In the genomic region with DNA sequence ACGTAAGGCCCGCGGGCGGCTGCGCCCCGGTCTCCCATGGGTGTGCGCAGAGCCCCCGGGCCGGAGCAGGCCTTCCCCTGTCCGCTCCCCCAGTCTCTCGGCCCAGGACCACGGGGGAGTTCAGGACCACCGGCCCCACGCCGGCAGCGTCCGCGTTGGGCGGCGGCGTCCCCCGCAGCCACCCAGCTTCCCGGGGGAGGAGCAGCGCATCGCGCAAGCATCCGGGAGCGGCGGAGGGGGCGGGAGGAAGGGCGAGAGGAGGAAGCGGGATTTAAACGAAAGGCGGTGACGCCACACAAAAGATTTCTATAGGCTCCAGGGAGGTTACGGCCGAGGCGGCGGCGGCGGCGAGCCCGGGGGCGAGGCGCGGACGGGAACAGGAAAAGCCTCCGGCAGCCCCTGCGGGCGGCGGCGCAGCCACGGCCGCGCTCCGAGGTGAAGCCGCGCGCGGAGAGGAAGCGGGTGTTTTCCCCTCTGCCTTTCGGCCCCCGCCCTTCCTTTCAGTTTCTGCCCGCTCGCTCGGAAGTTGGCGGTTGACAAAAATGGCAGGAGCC, we compare ENCODE assay signal across 9 cellular contexts. TPM values are rescaled to one million over a fixed set of nuclear protein-coding genes. Genes with fewer than 3 reads are reported as not detected.
A peak's percentile ranks its signal among the peaks of the same experiment; 100 is the strongest.
DNase-seq lines count a peak whose midpoint lies in the region; ATAC-seq, FAIRE-seq and TF ChIP-seq lines count a peak whose summit lies in the region.
"Had no signal": no experiment of that assay in that cellular context is flagged by ENCODE, and none has a peak within 500 bp of the region (broad histone marks: within the 10 kb centered on the region; RNA-seq: fewer than 3 reads in every experiment).

A gene (plus strand): TSS at position 298 of the 554 bp plus-strand sequence. CDS start 1,349 bp downstream, outside the sequence.

- TF ChIP-seq CTCF in HepG2 (CRISPR knock-in tag; IDR thresholded peaks at IDR 0.05) = no peak

- no peaks in the 10 kb centered on the region for H3K79me2 ChIP-seq in HepG2 (ENCODE audit: insufficient read depth, low read length)

- H3K4me1 ChIP-seq in BLaER1 treated with 17β-estradiol and CSF1 and Interleukin-3, amounts not matched to agents 10 nM and 100 nM = peaks cover 41 to 58% (median 52%) of the 10 kb centered on the region in 10 experiments
- peaks cover 40% of the 10 kb centered on the region for H3K4me1 ChIP-seq in HepG2 (ENCODE audit: insufficient read depth, low read length)

- peaks cover 0 to 8% (median 5%) of the 10 kb centered on the region in 11 experiments; a peak in 10 of 22 replicates for H3K9me3 ChIP-seq in BLaER1 treated with 17β-estradiol and CSF1 and Interleukin-3, amounts not matched to agents 10 nM and 100 nM (replicated peaks in 1 of 11)
- no peaks in the 10 kb centered on the region for H3K9me3 ChIP-seq in HepG2 (ENCODE audit: low read length)

- DNase-seq in NCI-H69 (lab: John Stamatoyannopoulos, UW) (peak; percentile 91), HepG2 (ENCODE audit: low spot score) (peak; percentile 83)
- peak; percentile 67 to 75 for DNase-seq in activated CD4-positive, alpha-beta T cell treated with anti-CD3 and anti-CD28 coated beads, Interleukin-2, amount 50 U/mL, for 24 hours (ENCODE audit: low read depth in 1 of 2, low spot score in 1 of 2)
- peak; percentile 70 to 74 for DNase-seq in stimulated activated CD4-positive, alpha-beta T cell treated with anti-CD3 and anti-CD28 coated beads, Interleukin-2, amount 100 ng/mL, for 48 hours

- peak within 1 kb of the TSS; percentile 91 to 99 (median 98) for H3K4me2 ChIP-seq in BLaER1 treated with 17β-estradiol and CSF1 and Interleukin-3, amounts not matched to agents 10 nM and 100 nM
- peak within 1 kb of the TSS; percentile 89 for H3K4me2 ChIP-seq in HepG2 (ENCODE audit: low read depth, low read length)

- peaks cover 44% of the 10 kb centered on the region for H3K36me3 Mint-ChIP-seq in dendritic cell treated with granulocyte-macrophage colony-stimulating factor and Interleukin-4, amounts not matched to agents 40 ng/mL and 50 ng/mL, for 4 days (ENCODE audit: low read depth)

- peak; percentile 59 to 90; a peak in 3 of 4 replicates for TF ChIP-seq POLR2A in HepG2 (IDR thresholded peaks at IDR 0.05; ENCODE audit: insufficient read depth in 1 of 2, low read depth in 2 of 2, low read length in 2 of 2)

- peaks cover 19 to 36% (median 31%) of the 10 kb centered on the region in 11 experiments; a peak in 21 of 22 replicates for H3K36me3 ChIP-seq in BLaER1 treated with 17β-estradiol and CSF1 and Interleukin-3, amounts not matched to agents 10 nM and 100 nM
- H3K36me3 ChIP-seq in HepG2 (replicated peaks in 1 of 2; ENCODE audit: control insufficient read depth in 1 of 2, insufficient read depth in 2 of 2, low read length in 2 of 2) = no peaks in the 10 kb centered on the region; a peak in 1 of 5 replicates

- no peak within 1 kb of the TSS for H2AFZ ChIP-seq in HepG2 (ENCODE audit: low read length)

- TF ChIP-seq EP300 in HepG2 (IDR thresholded peaks at IDR 0.05; ENCODE audit: low read depth in 2 of 2, low read length in 2 of 2) = no peak
- TF ChIP-seq EP300 in HepG2 (CRISPR knock-in tag; IDR thresholded peaks at IDR 0.05; ENCODE audit: borderline replicate concordance) = no peak

- TF ChIP-seq RAD21 in HepG2 (CRISPR knock-in tag; IDR thresholded peaks at IDR 0.05) = no peak

- peak within 1 kb of the TSS; percentile 95 to 100 (median 99) for H3K9ac ChIP-seq in BLaER1 treated with 17β-estradiol and CSF1 and Interleukin-3, amounts not matched to agents 10 nM and 100 nM
- peak within 1 kb of the TSS; percentile 86 for H3K9ac ChIP-seq in HepG2 (ENCODE audit: insufficient read depth, low read depth, low read length)

- POLR2A ChIA-PET in HepG2 (lab: Yijun Ruan, JAX) = interaction anchor here (0.7 to 1.7 kb wide), 4 partner anchors 10 to 161 kb away, joined by 3 to 10 read pairs (median 5); no protein-coding TSS in a partner anchor

- no peaks in the 10 kb centered on the region for H3K27me3 Mint-ChIP-seq in dendritic cell treated with granulocyte-macrophage colony-stimulating factor and Interleukin-4, amounts not matched to agents 40 ng/mL and 50 ng/mL, for 4 days

- no TSS peak for BruUV-seq in HepG2 (replicated peaks; lab: Mats Ljungman, UMichigan)

- peak within 1 kb of the TSS; percentile 81 to 99 (median 96) for H3K4me3 ChIP-seq in BLaER1 treated with 17β-estradiol and CSF1 and Interleukin-3, amounts not matched to agents 10 nM and 100 nM
- H3K4me3 ChIP-seq in HepG2 (replicated peaks in 1 of 3; ENCODE audit: insufficient read depth in 1 of 3, low read depth in 2 of 3, low read length in 3 of 3) = peak within 1 kb of the TSS; percentile 76 to 92 (median 88)

- H3K27me3 ChIP-seq in BLaER1 treated with 17β-estradiol and CSF1 and Interleukin-3, amounts not matched to agents 10 nM and 100 nM = no peaks in the 10 kb centered on the region
- H3K27me3 ChIP-seq in HepG2 (ENCODE audit: control insufficient read depth in 1 of 2, insufficient read depth in 2 of 2, low read length in 2 of 2) = no peaks in the 10 kb centered on the region

- CTCF ChIA-PET in HepG2 (lab: Yijun Ruan, JAX; ENCODE audit: low intra/inter-chr PET ratio, low total read pairs) = no interaction called here

- intact Hi-C loops in dendritic cell treated with granulocyte-macrophage colony-stimulating factor and Interleukin-4, amounts not matched to agents 40 ng/mL and 50 ng/mL, for 4 days (cut with micrococcal nuclease) = loop anchor here (1.0 to 5.0 kb wide), 5 partner anchors 10 to 267 kb away; no protein-coding TSS in a partner anchor
- intact Hi-C loops in HepG2 (cut with micrococcal nuclease; ENCODE audit: unreplicated experiment) = no loop called here

- FAIRE-seq in HepG2 (lab: Jason Lieb, UNC) = no peak
- FAIRE-seq: endometrium had no signal

- peak within 1 kb of the TSS; percentile 95 for H3K27ac Mint-ChIP-seq in dendritic cell treated with granulocyte-macrophage colony-stimulating factor and Interleukin-4, amounts not matched to agents 40 ng/mL and 50 ng/mL, for 4 days

- 0% methylated on average over 1 of the region's 67 CpGs for WGBS in HepG2 (ENCODE audit: low lambda C conversion rate)

- peak; percentile 52 for ATAC-seq in GM19351 (IDR thresholded peaks at IDR 0.05; ENCODE audit: unreplicated experiment)
- peak; percentile 45 for ATAC-seq in HG03520 (IDR thresholded peaks at IDR 0.05; ENCODE audit: unreplicated experiment)
- peak; percentile 88 for ATAC-seq in HepG2

- no peaks in the 10 kb centered on the region for H3K9me3 Mint-ChIP-seq in dendritic cell treated with granulocyte-macrophage colony-stimulating factor and Interleukin-4, amounts not matched to agents 40 ng/mL and 50 ng/mL, for 4 days

- in situ Hi-C loops in HepG2 (cut with HindIII; ENCODE audit: extremely low pct_ligation_motif_present, low pct_unique_long_range_greater_than_20kb) = no loop called here

- H3K4me3 Mint-ChIP-seq in dendritic cell treated with granulocyte-macrophage colony-stimulating factor and Interleukin-4, amounts not matched to agents 40 ng/mL and 50 ng/mL, for 4 days = peak within 1 kb of the TSS; percentile 83

- peaks cover 40% of the 10 kb centered on the region for H3K4me1 Mint-ChIP-seq in dendritic cell treated with granulocyte-macrophage colony-stimulating factor and Interleukin-4, amounts not matched to agents 40 ng/mL and 50 ng/mL, for 4 days (ENCODE audit: low read depth)

- peak within 1 kb of the TSS; percentile 94 to 100 (median 99) for H3K27ac ChIP-seq in BLaER1 treated with 17β-estradiol and CSF1 and Interleukin-3, amounts not matched to agents 10 nM and 100 nM
- peak within 1 kb of the TSS; percentile 84 for H3K27ac ChIP-seq in HepG2 (ENCODE audit: extremely low read length, insufficient read depth, low read length)

- peaks cover 29 to 42% (median 40%) of the 10 kb centered on the region in 11 experiments; a peak in 21 of 22 replicates for H4K20me1 ChIP-seq in BLaER1 treated with 17β-estradiol and CSF1 and Interleukin-3, amounts not matched to agents 10 nM and 100 nM
- H4K20me1 ChIP-seq in HepG2 (ENCODE audit: insufficient read depth, low read length) = no peaks in the 10 kb centered on the region; the same call in 1 of the 2 replicates

TF ChIP-seq in HepG2, 621 proteins besides CTCF, POLR2A, EP300 and RAD21 (continues in another document):
- TF ChIP-seq ZNF644 (CRISPR knock-in tag; IDR thresholded peaks at IDR 0.05; ENCODE audit: low read depth) = no peak
- TF ChIP-seq HIVEP1 (CRISPR knock-in tag; IDR thresholded peaks at IDR 0.05) = no peak
- TF ChIP-seq ZNF205 (CRISPR knock-in tag; IDR thresholded peaks at IDR 0.05) = 0 out of 2 replicates have a peak, but pooled peaks have one; percentile 38
- no peak for TF ChIP-seq SSRP1 (CRISPR knock-in tag; IDR thresholded peaks at IDR 0.05)
- TF ChIP-seq NFKB2 (CRISPR knock-in tag; IDR thresholded peaks at IDR 0.05; ENCODE audit: borderline replicate concordance) = peak; percentile 53; the same call in 1 of the 2 replicates

RNA-seq across cellular contexts. Expression of the gene that starts here (rescaled TPM):
- 4.6 and 5.3 TPM in 2 replicates for total RNA-seq in HepG2 (2016; rRNA removed; fragmentation: Illumina TruSeq; extraction: Trizol)
- total RNA-seq in HepG2 (2016; cell fraction: cytosol; rRNA removed; fragmentation: Illumina TruSeq; extraction: Trizol; ENCODE audit: low read depth) = 0.81 and 0.88 TPM in 2 replicates
- total RNA-seq in HepG2 (2016; cell fraction: insoluble cytoplasmic fraction; rRNA removed; fragmentation: Illumina TruSeq; extraction: Trizol) = 3.8 and 5.0 TPM in 2 replicates
- 2.9 and 3.4 TPM in 2 replicates for total RNA-seq in HepG2 (2016; cell fraction: membrane; rRNA removed; fragmentation: Illumina TruSeq; extraction: Trizol)
- total RNA-seq in HepG2 (2016; cell fraction: nucleus; rRNA removed; fragmentation: Illumina TruSeq; extraction: Trizol) = 4.2 and 4.3 TPM in 2 replicates
- 3.4 and 4.7 TPM in 2 replicates for polyA plus RNA-seq in HepG2 (2011; rRNA removed)
- 3.7 and 6.6 TPM in 2 replicates for polyA plus RNA-seq in HepG2 (2011; cell fraction: cytosol; rRNA removed)
- polyA plus RNA-seq in HepG2 (2011; cell fraction: nucleus; rRNA removed) = 4.0 and 4.6 TPM in 2 replicates
- polyA plus RNA-seq in HepG2 (2012) = 3.5 and 4.5 TPM in 2 replicates
- 0.63 and 0.80 TPM in 2 replicates for polyA plus RNA-seq in HepG2 (2016; cell fraction: cytosol; fragmentation: Illumina TruSeq; extraction: Trizol; ENCODE audit: low read depth)
- polyA plus RNA-seq in HepG2 (2016; cell fraction: insoluble cytoplasmic fraction; fragmentation: Illumina TruSeq; extraction: Trizol; ENCODE audit: low read depth) = 6.0 and 6.7 TPM in 2 replicates
- polyA plus RNA-seq in HepG2 (2016; cell fraction: membrane; fragmentation: Illumina TruSeq; extraction: Trizol; ENCODE audit: low read depth) = 3.0 and 3.5 TPM in 2 replicates
- polyA plus RNA-seq in HepG2 (2016; cell fraction: nucleus; fragmentation: Illumina TruSeq; extraction: Trizol; ENCODE audit: insufficient read depth, low read depth) = 5.2 and 5.5 TPM in 2 replicates
- 8.0 and 12.3 TPM in 2 replicates for polyA minus RNA-seq in HepG2 (2011; rRNA and poly(A)+ RNA removed; ENCODE audit: low replicate concordance)
- polyA minus RNA-seq in HepG2 (2011; cell fraction: cytosol; rRNA and poly(A)+ RNA removed) = 6.8 and 6.9 TPM in 2 replicates
- polyA minus RNA-seq in HepG2 (2011; cell fraction: nucleus; rRNA and poly(A)+ RNA removed) = 6.1 and 7.1 TPM in 2 replicates

Comparison
In these comparisons a context has a peak if more than half of its experiments do, and no peak if none do; other contexts are left out.
1. Peak in every context shown above with its lines: DNase-seq, ATAC-seq, H3K4me3 ChIP-seq and H3K27ac ChIP-seq.